In genomic region chr2:77604953-77605947, GRCh38 we compare ENCODE assay signal across 26 cellular contexts.
"Had no signal": no experiment of that assay in that cellular context is flagged by ENCODE, and none has a peak within 500 bp of the region (broad histone marks: within the 10 kb centered on the region; RNA-seq: fewer than 3 reads in every experiment).

No MANE protein-coding gene starts in this region.

- H3K4me3 Mint-ChIP-seq: activated CD4-positive, alpha-beta T cell treated with anti-CD3 and anti-CD28 coated beads, Interleukin-2, amount 10 ng/mL, durations not matched to agents 7 days and 5 days; activated CD8-positive, alpha-beta memory T cell treated with anti-CD3 and anti-CD28 coated beads, Interleukin-2, amount 10 ng/mL, durations not matched to agents 7 days and 5 days; activated CD8-positive, alpha-beta T cell treated with anti-CD3 and anti-CD28 coated beads for 36 hours; immature natural killer cell; nephron; stimulated activated naive B cell treated with anti-CD40 and anti-IgM and Interleukin-4, amounts not matched to agents 10 μg/mL and 1 μg/mL and 100 μg/mL, for 72 hours had no signal

- H3K9me3 ChIP-seq: sigmoid colon, transverse colon, uterus had no signal

- H3K27me3 Mint-ChIP-seq: activated CD4-positive, alpha-beta T cell treated with anti-CD3 and anti-CD28 coated beads, Interleukin-2, amount 10 ng/mL, durations not matched to agents 7 days and 5 days; activated CD8-positive, alpha-beta memory T cell treated with anti-CD3 and anti-CD28 coated beads, Interleukin-2, amount 10 ng/mL, durations not matched to agents 7 days and 5 days; activated CD8-positive, alpha-beta T cell treated with anti-CD3 and anti-CD28 coated beads for 36 hours; stimulated activated naive B cell treated with anti-CD40 and anti-IgM and Interleukin-4, amounts not matched to agents 10 μg/mL and 1 μg/mL and 100 μg/mL, for 72 hours had no signal

- H3K4me3 ChIP-seq: sigmoid colon, transverse colon, uterus had no signal

- H3K4me1 ChIP-seq: foreskin keratinocyte, sigmoid colon, transverse colon, uterus had no signal

- H3K36me3 ChIP-seq: brain microvascular endothelial cell, sigmoid colon, transverse colon, uterus, WERI-Rb-1 had no signal

- FAIRE-seq: TTC549 had no signal

- H3K4me1 Mint-ChIP-seq: activated CD4-positive, alpha-beta T cell treated with anti-CD3 and anti-CD28 coated beads, Interleukin-2, amount 10 ng/mL, durations not matched to agents 7 days and 5 days; activated CD8-positive, alpha-beta memory T cell treated with anti-CD3 and anti-CD28 coated beads, Interleukin-2, amount 10 ng/mL, durations not matched to agents 7 days and 5 days; immature natural killer cell; nephron; stimulated activated naive B cell treated with anti-CD40 and anti-IgM and Interleukin-4, amounts not matched to agents 10 μg/mL and 1 μg/mL and 100 μg/mL, for 72 hours had no signal

- H3K27ac ChIP-seq: brain microvascular endothelial cell, foreskin keratinocyte, sigmoid colon, transverse colon, uterus, WERI-Rb-1 had no signal

- H3K27ac Mint-ChIP-seq: activated CD4-positive, alpha-beta T cell treated with anti-CD3 and anti-CD28 coated beads, Interleukin-2, amount 10 ng/mL, durations not matched to agents 7 days and 5 days; activated CD8-positive, alpha-beta memory T cell treated with anti-CD3 and anti-CD28 coated beads, Interleukin-2, amount 10 ng/mL, durations not matched to agents 7 days and 5 days; activated CD8-positive, alpha-beta T cell treated with anti-CD3 and anti-CD28 coated beads for 36 hours; immature natural killer cell; nephron; stimulated activated naive B cell treated with anti-CD40 and anti-IgM and Interleukin-4, amounts not matched to agents 10 μg/mL and 1 μg/mL and 100 μg/mL, for 72 hours had no signal

- DNase-seq: activated CD4-positive, alpha-beta T cell treated with anti-CD3 and anti-CD28 coated beads, Interleukin-2, amount 10 ng/mL, durations not matched to agents 7 days and 5 days; activated CD4-positive, CD25-positive, alpha-beta regulatory T cell treated with anti-CD3 and anti-CD28 coated beads, Interleukin-2, amount 50 U/mL, for 72 hours; activated CD8-positive, alpha-beta memory T cell treated with anti-CD3 and anti-CD28 coated beads, Interleukin-2, amount 10 ng/mL, durations not matched to agents 7 days and 5 days; activated CD8-positive, alpha-beta T cell treated with anti-CD3 and anti-CD28 coated beads for 36 hours; activated gamma-delta T cell; activated naive CD4-positive, alpha-beta T cell treated with anti-CD3 and anti-CD28 coated beads, Interleukin-2, amount 50 U/mL, for 16 hours; activated T-cell treated with anti-CD3 and anti-CD28 coated beads for 4 hours; aorta; brain microvascular endothelial cell; caudate nucleus; dermis blood vessel endothelial cell; effector CD8-positive, alpha-beta T cell; foreskin keratinocyte; immature natural killer cell; left ventricle myocardium superior; midbrain; posterior cingulate gyrus; sigmoid colon; stimulated activated CD4-positive, alpha-beta T cell treated with anti-CD3 and anti-CD28 coated beads, Interleukin-2, amount 100 ng/mL, for 48 hours; stimulated activated CD8-positive, alpha-beta memory T cell treated with anti-CD3 and anti-CD28 coated beads, Interleukin-4, amount 100 ng/mL, for 48 hours; stimulated activated naive B cell treated with anti-CD40 and anti-IgM and Interleukin-4, amounts not matched to agents 10 μg/mL and 1 μg/mL and 100 μg/mL, for 72 hours; transverse colon; uterus; WERI-Rb-1 had no signal

- H3K27me3 ChIP-seq: brain microvascular endothelial cell, foreskin keratinocyte, sigmoid colon, transverse colon, uterus had no signal

- ATAC-seq: activated CD8-positive, alpha-beta memory T cell treated with anti-CD3 and anti-CD28 coated beads, Interleukin-2, amount 10 ng/mL, durations not matched to agents 7 days and 5 days; activated CD8-positive, alpha-beta T cell treated with anti-CD3 and anti-CD28 coated beads for 36 hours; foreskin keratinocyte; left ventricle myocardium superior; stimulated activated naive B cell treated with anti-CD40 and anti-IgM and Interleukin-4, amounts not matched to agents 10 μg/mL and 1 μg/mL and 100 μg/mL, for 72 hours had no signal

- H3K36me3 Mint-ChIP-seq: activated CD8-positive, alpha-beta memory T cell treated with anti-CD3 and anti-CD28 coated beads, Interleukin-2, amount 10 ng/mL, durations not matched to agents 7 days and 5 days; stimulated activated naive B cell treated with anti-CD40 and anti-IgM and Interleukin-4, amounts not matched to agents 10 μg/mL and 1 μg/mL and 100 μg/mL, for 72 hours had no signal
